ENCODE assay signal across 1 cellular context in genomic region chr9:8978334-8978733, GRCh38.
TF ChIP-seq lines count a peak whose summit lies in the region.

No MANE protein-coding gene starts in this region.

TF ChIP-seq in WTC11, 78 proteins besides CTCF, POLR2A, EP300 and RAD21 (continued from another document):
- TF ChIP-seq AR (CRISPR knock-in tag; IDR thresholded peaks at IDR 0.05) (no peak), ESRRA (CRISPR knock-in tag; IDR thresholded peaks at IDR 0.05; ENCODE audit: borderline replicate concordance) (no peak), ZNF138 (CRISPR knock-in tag; conservative IDR thresholded peaks at IDR 0.05) (no peak), ERG (CRISPR knock-in tag; IDR thresholded peaks at IDR 0.05) (no peak), ETV6 (CRISPR knock-in tag; IDR thresholded peaks at IDR 0.05) (no peak), CREM (CRISPR knock-in tag; IDR thresholded peaks at IDR 0.05) (no peak), ZNF232 (CRISPR knock-in tag; IDR thresholded peaks at IDR 0.05) (no peak), EMX1 (CRISPR knock-in tag; IDR thresholded peaks at IDR 0.05) (no peak), ZSCAN18 (CRISPR knock-in tag; IDR thresholded peaks at IDR 0.05) (no peak), ZNF423 (CRISPR knock-in tag; IDR thresholded peaks at IDR 0.05) (no peak), STAT6 (CRISPR knock-in tag; conservative IDR thresholded peaks at IDR 0.05; ENCODE audit: low read depth) (no peak), JAZF1 (CRISPR knock-in tag; IDR thresholded peaks at IDR 0.05) (no peak)
